2 cellular contexts compared by ENCODE assay signal in genomic region chr16:66948034-66948821, GRCh38.
A peak's percentile ranks its signal among the peaks of the same experiment; 100 is the strongest.
TF ChIP-seq lines count a peak whose summit lies in the region.

No MANE protein-coding gene starts in this region.

TF ChIP-seq in GM12878, 131 proteins besides CTCF, POLR2A, EP300 and RAD21:
- TF ChIP-seq RAD51 (IDR thresholded peaks at IDR 0.05) = 0 out of 2 replicates have a peak, but pooled peaks have one; percentile 37
- no peak for TF ChIP-seq E4F1 (IDR thresholded peaks at IDR 0.05; ENCODE audit: borderline replicate concordance, partially characterized antibody)
- no peak for TF ChIP-seq RUNX3 (IDR thresholded peaks at IDR 0.05; ENCODE audit: low read length)
- TF ChIP-seq ZBTB40 (IDR thresholded peaks at IDR 0.05; ENCODE audit: borderline replicate concordance) = no peak
- no peak for TF ChIP-seq SPI1 (IDR thresholded peaks at IDR 0.05; ENCODE audit: borderline replicate concordance, insufficient read depth, low read depth, low read length)
- no peak for TF ChIP-seq KLF5 (IDR thresholded peaks at IDR 0.05; ENCODE audit: partially characterized antibody)
- TF ChIP-seq PAX5 (IDR thresholded peaks at IDR 0.05; ENCODE audit: borderline replicate concordance, low read depth, low read length) = peak; percentile 98
- no peak for TF ChIP-seq GATAD2B (conservative IDR thresholded peaks at IDR 0.05; ENCODE audit: low read depth)

TF ChIP-seq in liver, 16 proteins besides CTCF, POLR2A, EP300 and RAD21:
- TF ChIP-seq HNF4A (conservative IDR thresholded peaks at IDR 0.05) = peak; percentile 7 to 27
- TF ChIP-seq HNF4G (IDR thresholded peaks at IDR 0.05) = no peak
